ENCODE assay signal across 11 cellular contexts in genomic region chr20:36835025-36835424, GRCh38. TPM values are rescaled to one million over a fixed set of nuclear protein-coding genes. Genes with fewer than 3 reads are reported as not detected.
DNase-seq lines count a peak whose midpoint lies in the region; ATAC-seq, FAIRE-seq and TF ChIP-seq lines count a peak whose summit lies in the region.
"Had no signal": no experiment of that assay in that cellular context is flagged by ENCODE, and none has a peak within 500 bp of the region (broad histone marks: within the 10 kb centered on the region; RNA-seq: fewer than 3 reads in every experiment).

No MANE protein-coding gene starts in this region.

- CTCF ChIA-PET in activated CD4-positive, alpha-beta memory T cell treated with anti-CD3 and anti-CD28 coated beads for 36 hours (lab: Charles Lee), result interaction anchor here (0.7 to 3.0 kb wide), 7 partner anchors 21 to 881 kb away, joined by 3 to 17 read pairs (median 3); partner anchors contain the start of genes DSN1 and SCAND1

- 95% methylated on average over 5 of the region's 5 CpGs for WGBS in hepatocyte (ENCODE audit: low lambda C conversion rate, missing lambda C conversion rate)

- H3K9me3 ChIP-seq in hepatocyte (ENCODE audit: low read depth), result no peaks in the 10 kb centered on the region

- peaks cover 3% of the 10 kb centered on the region for H3K79me2 ChIP-seq in hepatocyte

- H3K4me2 ChIP-seq in hepatocyte, result peak overlapping the region; percentile 69

- no peak overlapping the region for H2AFZ ChIP-seq in hepatocyte

- H3K36me3 ChIP-seq in hepatocyte (replicated peaks; ENCODE audit: insufficient read depth, low read depth), result no peaks in the 10 kb centered on the region

- DNase-seq in NCI-H2171 treated with DMSO at 0.1 percent for 48 hours (lab: John Stamatoyannopoulos, UW) (peak; percentile 38), NCI-H2171 (lab: John Stamatoyannopoulos, UW) (no peak), hepatocyte (ENCODE audit: low spot score) (no peak), frontal cortex (ENCODE audit: low spot score in 2 of 2) (no peak), NCI-H524 (lab: John Stamatoyannopoulos, UW) (no peak)
- DNase-seq in activated CD4-positive, alpha-beta memory T cell treated with anti-CD3 and anti-CD28 coated beads for 36 hours, result no peak
- no peak for DNase-seq in stimulated activated naive CD8-positive, alpha-beta T cell treated with anti-CD3 and anti-CD28 coated beads, Interleukin-15, amount 100 ng/mL, for 72 hours
- DNase-seq in activated effector memory CD4-positive, alpha-beta T cell treated with Interleukin-2 at 50 U/mL for 16 hours, result no peak

- intact Hi-C loops in activated CD4-positive, alpha-beta memory T cell treated with anti-CD3 and anti-CD28 coated beads for 36 hours (cut with micrococcal nuclease), result no loop called here

- H3K4me3 ChIP-seq in hepatocyte, result no peak overlapping the region
- H3K4me3 ChIP-seq: cardiac muscle cell had no signal

- no peaks in the 10 kb centered on the region for H3K27me3 ChIP-seq in hepatocyte
- H3K27me3 ChIP-seq: cardiac muscle cell had no signal

- peaks cover 6% of the 10 kb centered on the region for H3K4me1 ChIP-seq in hepatocyte (ENCODE audit: insufficient read depth)

- peak overlapping the region; percentile 77 for H3K27ac ChIP-seq in hepatocyte
- H3K27ac ChIP-seq: cardiac muscle cell had no signal

- H3K36me3 Mint-ChIP-seq in activated CD4-positive, alpha-beta memory T cell treated with anti-CD3 and anti-CD28 coated beads for 36 hours, result no peaks in the 10 kb centered on the region

- no peaks in the 10 kb centered on the region for H3K27me3 Mint-ChIP-seq in activated CD4-positive, alpha-beta memory T cell treated with anti-CD3 and anti-CD28 coated beads for 36 hours
- H3K27me3 Mint-ChIP-seq in stimulated activated naive CD8-positive, alpha-beta T cell treated with anti-CD3 and anti-CD28 coated beads, Interleukin-15, amount 100 ng/mL, for 72 hours, result no peaks in the 10 kb centered on the region

- H4K20me1 ChIP-seq in hepatocyte (ENCODE audit: insufficient read depth, poor library complexity, severe bottlenecking), result no peaks in the 10 kb centered on the region

- no peaks in the 10 kb centered on the region for H3K9me2 ChIP-seq in hepatocyte (replicated peaks; ENCODE audit: insufficient read depth)

- no peak for TF ChIP-seq CTCF in hepatocyte (IDR thresholded peaks at IDR 0.05; ENCODE audit: poor library complexity)

- no peak for FAIRE-seq in frontal cortex (lab: Jason Lieb, UNC)

- no peak overlapping the region for H3K27ac Mint-ChIP-seq in activated CD4-positive, alpha-beta memory T cell treated with anti-CD3 and anti-CD28 coated beads for 36 hours
- peak overlapping the region; percentile 81 to 95 for H3K27ac Mint-ChIP-seq in stimulated activated naive CD8-positive, alpha-beta T cell treated with anti-CD3 and anti-CD28 coated beads, Interleukin-15, amount 100 ng/mL, for 72 hours

- POLR2A ChIA-PET in activated CD4-positive, alpha-beta memory T cell treated with anti-CD3 and anti-CD28 coated beads for 36 hours (lab: Charles Lee), result interaction anchor here (1.2 to 1.5 kb wide), 3 partner anchors 29 to 241 kb away, joined by 4 to 6 read pairs (median 5); a partner anchor contains a TSS

- no peaks in the 10 kb centered on the region for H3K9me3 Mint-ChIP-seq in activated CD4-positive, alpha-beta memory T cell treated with anti-CD3 and anti-CD28 coated beads for 36 hours
- H3K9me3 Mint-ChIP-seq in stimulated activated naive CD8-positive, alpha-beta T cell treated with anti-CD3 and anti-CD28 coated beads, Interleukin-15, amount 100 ng/mL, for 72 hours, result no peaks in the 10 kb centered on the region

- H3K4me1 Mint-ChIP-seq in activated CD4-positive, alpha-beta memory T cell treated with anti-CD3 and anti-CD28 coated beads for 36 hours (ENCODE audit: low read depth), result peaks cover 14% of the 10 kb centered on the region
- H3K4me1 Mint-ChIP-seq in stimulated activated naive CD8-positive, alpha-beta T cell treated with anti-CD3 and anti-CD28 coated beads, Interleukin-15, amount 100 ng/mL, for 72 hours, result peaks cover 32% of the 10 kb centered on the region

- ATAC-seq in stimulated activated naive CD8-positive, alpha-beta T cell treated with anti-CD3 and anti-CD28 coated beads, Interleukin-15, amount 100 ng/mL, for 72 hours, result peak; percentile 1

- peak overlapping the region; percentile 80 for H3K4me3 Mint-ChIP-seq in activated CD4-positive, alpha-beta memory T cell treated with anti-CD3 and anti-CD28 coated beads for 36 hours
- H3K4me3 Mint-ChIP-seq in stimulated activated naive CD8-positive, alpha-beta T cell treated with anti-CD3 and anti-CD28 coated beads, Interleukin-15, amount 100 ng/mL, for 72 hours, result peak overlapping the region; percentile 92 to 94

RNA-seq across cellular contexts. Expression of gene TLDC2, which starts 40.9 kb away (rescaled TPM):
- total RNA-seq in activated CD4-positive, alpha-beta memory T cell treated with anti-CD3 and anti-CD28 coated beads for 36 hours, result not detected
- total RNA-seq in hepatocyte, result 1.6 and 2.9 TPM in 2 replicates
- polyA plus RNA-seq in hepatocyte, result 0.68 and 1.2 TPM in 2 replicates
- under 0.01 TPM for total RNA-seq in frontal cortex
- total RNA-seq: A172, cardiac muscle cell, myocyte had no signal
- polyA plus RNA-seq: cardiac muscle cell had no signal
